ENCODE assay signal across 8 cellular contexts in genomic region chr11:3056296-3057068, GRCh38. TPM values are rescaled to one million over a fixed set of nuclear protein-coding genes. Genes with fewer than 3 reads are reported as not detected.
DNase-seq lines count a peak whose midpoint lies in the region; ATAC-seq and TF ChIP-seq lines count a peak whose summit lies in the region.

No MANE protein-coding gene starts in this region.

- DNase-seq in COLO668 (lab: John Stamatoyannopoulos, UW; ENCODE audit: unreplicated experiment) (peak; percentile 19), IMR-90 (no peak), foreskin keratinocyte (no peak), retina (peak; percentile 16), SHP77 treated with DMSO at 0.1 percent for 48 hours (lab: John Stamatoyannopoulos, UW) (no peak), DMS153 (lab: John Stamatoyannopoulos, UW) (no peak), NCI-H1048 (lab: John Stamatoyannopoulos, UW) (no peak)
- DNase-seq in activated T-cell treated with anti-CD3 and anti-CD28 coated beads, Interleukin-2, amount 50 U/mL, for 4 hours = peak; percentile 21

- H3K4me1 Mint-ChIP-seq in activated T-cell treated with anti-CD3 and anti-CD28 coated beads, Interleukin-2, amount 50 U/mL, for 4 hours (ENCODE audit: low read depth) = peaks cover 37% of the 10 kb centered on the region

- no peaks in the 10 kb centered on the region for H3K27me3 Mint-ChIP-seq in activated T-cell treated with anti-CD3 and anti-CD28 coated beads, Interleukin-2, amount 50 U/mL, for 4 hours (ENCODE audit: low read depth)

- H2BK120ac ChIP-seq in IMR-90 (ENCODE audit: low read depth, low read length) = peak overlapping the region; percentile 65

- peaks cover 33% of the 10 kb centered on the region for H4K20me1 ChIP-seq in IMR-90 (ENCODE audit: insufficient read depth, low read length)

- H2AFZ ChIP-seq in IMR-90 (replicated peaks; ENCODE audit: low read length, poor library complexity) = peak overlapping the region; percentile 100

- H3K36me3 Mint-ChIP-seq in activated T-cell treated with anti-CD3 and anti-CD28 coated beads, Interleukin-2, amount 50 U/mL, for 4 hours (ENCODE audit: insufficient read depth) = peaks cover 14% of the 10 kb centered on the region

- peak overlapping the region; percentile 89; the same call in 1 of the 2 replicates for H3K56ac ChIP-seq in IMR-90 (ENCODE audit: extremely low read depth, insufficient read depth, low read length)

- no peak for TF ChIP-seq RAD21 in IMR-90 (IDR thresholded peaks at IDR 0.05; ENCODE audit: low read length)

- H2AK9ac ChIP-seq in IMR-90 (replicated peaks; ENCODE audit: low read depth, low read length, poor library complexity) = peak overlapping the region; percentile 100

- no peak for TF ChIP-seq POLR2A in IMR-90 (IDR thresholded peaks at IDR 0.05; ENCODE audit: low read depth, low read length)

- H3K14ac ChIP-seq in IMR-90 (replicated peaks; ENCODE audit: low read depth, low read length) = peak overlapping the region; percentile 93

- H3K27me3 ChIP-seq in IMR-90 (ENCODE audit: control insufficient read depth, insufficient read depth, low read length) (no peaks in the 10 kb centered on the region), foreskin keratinocyte (no peaks in the 10 kb centered on the region)

- peak overlapping the region; percentile 7; the same call in 1 of the 2 replicates for H3K18ac ChIP-seq in IMR-90 (ENCODE audit: low read depth, low read length)

- intact Hi-C loops in IMR-90 (cut with micrococcal nuclease) = loop anchor here (10.0 kb wide), 1 partner anchor 108 kb away; the partner anchor contains the start of gene OSBPL5

- H3K27ac ChIP-seq in IMR-90 (ENCODE audit: insufficient read depth, low read length) (peak overlapping the region; percentile 97), foreskin keratinocyte (peak overlapping the region; percentile 42)

- POLR2A ChIA-PET in IMR-90 (lab: Charles Lee; ENCODE audit: unreplicated experiment) = no interaction called here

- H3K9me3 ChIP-seq in IMR-90 (ENCODE audit: control insufficient read depth, insufficient read depth, low read length) = no peaks in the 10 kb centered on the region

- H3K9ac ChIP-seq in IMR-90 (ENCODE audit: low read depth, low read length) = peak overlapping the region; percentile 96

- peak overlapping the region; percentile 94 for H2AK5ac ChIP-seq in IMR-90 (ENCODE audit: low read depth, low read length)

- peak overlapping the region; percentile 91 for H3K23ac ChIP-seq in IMR-90 (ENCODE audit: low read depth, low read length)

- H3K4me3 Mint-ChIP-seq in activated T-cell treated with anti-CD3 and anti-CD28 coated beads, Interleukin-2, amount 50 U/mL, for 4 hours = peak overlapping the region; percentile 90

- ATAC-seq in IMR-90 (ENCODE audit: low read depth) (no peak; the same call in 1 of the 2 replicates), foreskin keratinocyte (peak; percentile 1)
- peak; percentile 7 to 19 for ATAC-seq in activated T-cell treated with anti-CD3 and anti-CD28 coated beads, Interleukin-2, amount 50 U/mL, for 4 hours

- peak overlapping the region; percentile 94 for H3K4ac ChIP-seq in IMR-90 (ENCODE audit: low read depth, low read length)

- in situ Hi-C loops in IMR-90 (cut with MboI; ENCODE audit: low sequenced_read_pairs) = loop anchor here (25.0 kb wide), 1 partner anchor 356 kb away; no protein-coding TSS in a partner anchor

- H3K4me2 ChIP-seq in IMR-90 (ENCODE audit: low read depth, low read length) = peak overlapping the region; percentile 95

- peak overlapping the region; percentile 92 for H2BK5ac ChIP-seq in IMR-90 (ENCODE audit: low read depth, low read length, poor library complexity, severe bottlenecking)

- peak overlapping the region; percentile 92 for H4K91ac ChIP-seq in IMR-90 (ENCODE audit: insufficient read depth, low read depth, low read length)

- no peak overlapping the region for H2BK20ac ChIP-seq in IMR-90 (ENCODE audit: low read depth, low read length)

- BruUV-seq in IMR-90 (replicated peaks; lab: Mats Ljungman, UMichigan) = no TSS peak

- peaks cover 0 to 56% of the 10 kb centered on the region in 2 experiments; a peak in 3 of 4 replicates for H3K79me1 ChIP-seq in IMR-90 (ENCODE audit: low read depth in 1 of 2, low read length in 2 of 2)

- dilution Hi-C loops in IMR-90 (cut with HindIII; ENCODE audit: low sequenced_read_pairs, unreplicated experiment) = no loop called here

- H3K36me3 ChIP-seq in IMR-90 (ENCODE audit: control insufficient read depth, insufficient read depth, low read length) = peaks cover 17% of the 10 kb centered on the region

- WGBS in IMR-90 (ENCODE audit: extremely low coverage in 2 of 2, insufficient read length in 1 of 2), 2 experiments = 4% methylated on average over 5 of the region's 29 CpGs; no CpG with 5 or more reads in 1 of the 2 experiments

- peak overlapping the region; percentile 87 for H3K4me3 ChIP-seq in IMR-90 (ENCODE audit: insufficient read depth, low read depth, low read length)

- H4K5ac ChIP-seq in IMR-90 (ENCODE audit: low read depth, low read length) = peak overlapping the region; percentile 39; the same call in 1 of the 2 replicates

- peak overlapping the region; percentile 54; the same call in 1 of the 3 replicates for H2BK15ac ChIP-seq in IMR-90 (ENCODE audit: low read depth, low read length)

- H3K4me1 ChIP-seq in IMR-90 (ENCODE audit: control insufficient read depth, insufficient read depth, low read length) (peaks cover 15% of the 10 kb centered on the region), foreskin keratinocyte (no peaks in the 10 kb centered on the region)

- CTCF ChIA-PET in IMR-90 (lab: Yijun Ruan, JAX) = no interaction called here

- no peaks in the 10 kb centered on the region for H3K9me3 Mint-ChIP-seq in activated T-cell treated with anti-CD3 and anti-CD28 coated beads, Interleukin-2, amount 50 U/mL, for 4 hours

- H3K9me1 ChIP-seq in IMR-90 (ENCODE audit: insufficient read depth, low read length) = peaks cover 27% of the 10 kb centered on the region

- TF ChIP-seq CTCF in IMR-90 (conservative IDR thresholded peaks at IDR 0.05; ENCODE audit: low read depth, low read length) = no peak
- TF ChIP-seq CTCF in foreskin keratinocyte (conservative IDR thresholded peaks at IDR 0.05) = no peak

- H4K8ac ChIP-seq in IMR-90 (ENCODE audit: low read depth in 2 of 2, low read length in 2 of 2) = peak overlapping the region; percentile 61 to 99; a peak in 2 of 4 replicates

TF ChIP-seq in IMR-90, 13 proteins besides CTCF, POLR2A, EP300 and RAD21:
- TF ChIP-seq USF2 (IDR thresholded peaks at IDR 0.05; ENCODE audit: low read depth, low read length) (no peak), MAFK (IDR thresholded peaks at IDR 0.05; ENCODE audit: low read depth, low read length) (no peak), SMC3 (IDR thresholded peaks at IDR 0.05; ENCODE audit: low read depth, low read length) (no peak), MXI1 (IDR thresholded peaks at IDR 0.05; ENCODE audit: borderline replicate concordance, low read depth, low read length) (no peak), BHLHE40 (IDR thresholded peaks at IDR 0.05; ENCODE audit: low read depth, low read length) (no peak), RFX5 (IDR thresholded peaks at IDR 0.05; ENCODE audit: low read depth, low read length) (no peak), CEBPB (IDR thresholded peaks at IDR 0.05; ENCODE audit: low read depth, low read length) (no peak), NFE2L2 (IDR thresholded peaks at IDR 0.05; ENCODE audit: low read depth, low read length) (no peak), ELK1 (IDR thresholded peaks at IDR 0.05; ENCODE audit: borderline replicate concordance, low read depth, low read length) (no peak), RCOR1 (IDR thresholded peaks at IDR 0.05; ENCODE audit: insufficient replicate concordance, low read length) (no peak), CHD1 (IDR thresholded peaks at IDR 0.05; ENCODE audit: low read depth, low read length) (no peak), MAZ (IDR thresholded peaks at IDR 0.05; ENCODE audit: borderline replicate concordance, low read depth, low read length) (no peak), FOS (IDR thresholded peaks at IDR 0.05; ENCODE audit: low read depth, low read length) (no peak)

RNA-seq across cellular contexts. Expression of gene CARS1, which starts 0.7 kb away (rescaled TPM):
- total RNA-seq in IMR-90 (2012; rRNA removed) (65.8 and 78.3 TPM in 2 replicates), foreskin keratinocyte (69.1 and 80.4 TPM in 2 replicates)
- polyA plus RNA-seq in IMR-90 (2012; rRNA removed) (62.5 and 72.7 TPM in 2 replicates), foreskin keratinocyte (52.1 and 67.0 TPM in 2 replicates)
- 42.2 and 49.8 TPM in 2 replicates for polyA plus RNA-seq in IMR-90 (2012; cell fraction: cytosol; rRNA removed)
- 168 and 280 TPM in 2 replicates for polyA plus RNA-seq in IMR-90 (2012; cell fraction: nucleus; rRNA removed; ENCODE audit: low replicate concordance)
- total RNA-seq in activated T-cell treated with anti-CD3 and anti-CD28 coated beads, Interleukin-2, amount 50 U/mL, for 4 hours = 100 to 1,000 TPM in 1 of 3 donors, 10 to 100 TPM in 2; 72.4 to 110 (median 88.1) TPM

Comparison
In these comparisons a context has a peak if more than half of its experiments do, and no peak if none do; other contexts are left out.
1. DNase-seq: peak in COLO668 (single experiment), activated T-cell treated with anti-CD3 and anti-CD28 coated beads, Interleukin-2, amount 50 U/mL, for 4 hours (single experiment) and retina (single experiment); none in IMR-90 (single experiment), foreskin keratinocyte (0 of 2), SHP77 treated with DMSO at 0.1 percent for 48 hours (single experiment), DMS153 (single experiment) and NCI-H1048 (single experiment).